In the genomic region with DNA sequence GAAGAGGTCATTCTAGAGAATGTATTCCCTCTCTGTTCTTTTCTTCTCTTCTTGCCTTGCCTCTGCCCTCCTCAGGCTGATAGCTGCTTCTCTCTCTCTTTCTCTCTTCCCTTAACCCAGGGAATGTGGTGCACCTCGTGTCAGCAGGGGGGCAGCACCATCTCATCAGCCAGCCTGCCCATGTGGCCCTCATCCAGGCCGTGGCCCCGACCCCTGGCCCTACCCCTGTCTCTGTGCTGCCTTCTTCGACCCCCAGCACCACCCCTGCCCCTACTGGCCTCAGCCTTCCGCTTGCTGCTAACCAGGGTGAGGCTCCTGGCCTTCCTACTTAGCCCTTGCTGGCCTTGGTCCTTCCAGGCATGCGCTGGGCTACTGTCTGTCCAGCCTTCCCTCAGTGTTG, we compare ENCODE assay signal across 18 cellular contexts. TPM values are rescaled to one million over a fixed set of nuclear protein-coding genes. Genes with fewer than 3 reads are reported as not detected.
DNase-seq lines count a peak whose midpoint lies in the region; ATAC-seq and TF ChIP-seq lines count a peak whose summit lies in the region.
"Had no signal": no experiment of that assay in that cellular context is flagged by ENCODE, and none has a peak within 500 bp of the region (broad histone marks: within the 10 kb centered on the region; RNA-seq: fewer than 3 reads in every experiment).

No MANE protein-coding gene starts in this region.

- peaks cover 82% of the 10 kb centered on the region for H3K36me3 ChIP-seq in CD4-positive, CD25-positive, alpha-beta regulatory T cell (ENCODE audit: control insufficient read depth, insufficient read depth, low read length)

- H3K27ac Mint-ChIP-seq in CD4-positive, CD25-positive, alpha-beta regulatory T cell, result peak overlapping the region in 2 of 3 donors; percentile 30 to 32
- H3K27ac Mint-ChIP-seq in activated B cell treated with CpG ODN at 0.5 μM for 24 hours, result peak overlapping the region; percentile 32
- no peak overlapping the region for H3K27ac Mint-ChIP-seq in activated CD4-positive, alpha-beta memory T cell treated with anti-CD3 and anti-CD28 coated beads for 36 hours
- H3K27ac Mint-ChIP-seq: B cell; T-helper 1 cell treated with Interleukin-12 subunit alpha and Interleukin-12 subunit beta and Interleukin-4 antibody, amounts not matched to agents 30 μg/mL and 1 μg/mL, for 36 hours had no signal

- H3K4me1 ChIP-seq in CD4-positive, CD25-positive, alpha-beta regulatory T cell (ENCODE audit: control insufficient read depth, insufficient read depth, low read length, poor library complexity, severe bottlenecking), result no peaks in the 10 kb centered on the region
- H3K4me1 ChIP-seq: body of pancreas, gastroesophageal sphincter, upper lobe of left lung had no signal

- no peak for ATAC-seq in CD4-positive, CD25-positive, alpha-beta regulatory T cell (ENCODE audit: low read depth in 2 of 2)
- no peak for ATAC-seq in activated B cell treated with CpG ODN at 0.5 μM for 24 hours (ENCODE audit: low read depth)
- no peak for ATAC-seq in GM21786 (IDR thresholded peaks at IDR 0.05; ENCODE audit: unreplicated experiment)
- ATAC-seq: body of pancreas; effector memory CD8-positive, alpha-beta T cell; gastroesophageal sphincter had no signal

- H3K4me3 Mint-ChIP-seq in CD4-positive, CD25-positive, alpha-beta regulatory T cell, result no peak overlapping the region
- no peak overlapping the region for H3K4me3 Mint-ChIP-seq in activated B cell treated with CpG ODN at 0.5 μM for 24 hours
- no peak overlapping the region for H3K4me3 Mint-ChIP-seq in activated CD4-positive, alpha-beta memory T cell treated with anti-CD3 and anti-CD28 coated beads for 36 hours
- H3K4me3 Mint-ChIP-seq: B cell; effector memory CD8-positive, alpha-beta T cell; T-helper 1 cell treated with Interleukin-12 subunit alpha and Interleukin-12 subunit beta and Interleukin-4 antibody, amounts not matched to agents 30 μg/mL and 1 μg/mL, for 36 hours had no signal

- CTCF ChIA-PET in activated B cell treated with CpG ODN at 0.5 μM for 24 hours (lab: Charles Lee), result no interaction called here
- CTCF ChIA-PET in activated CD4-positive, alpha-beta memory T cell treated with anti-CD3 and anti-CD28 coated beads for 36 hours (lab: Charles Lee), result no interaction called here

- no peaks in the 10 kb centered on the region for H3K9me3 ChIP-seq in CD4-positive, CD25-positive, alpha-beta regulatory T cell (ENCODE audit: control insufficient read depth in 2 of 2, low read length in 2 of 2)
- H3K9me3 ChIP-seq: body of pancreas, gastroesophageal sphincter, upper lobe of left lung had no signal

- peaks cover 52% of the 10 kb centered on the region for H3K36me3 Mint-ChIP-seq in CD4-positive, CD25-positive, alpha-beta regulatory T cell
- H3K36me3 Mint-ChIP-seq in activated B cell treated with CpG ODN at 0.5 μM for 24 hours (ENCODE audit: low read depth), result peaks cover 86% of the 10 kb centered on the region
- peaks cover 61% of the 10 kb centered on the region for H3K36me3 Mint-ChIP-seq in activated CD4-positive, alpha-beta memory T cell treated with anti-CD3 and anti-CD28 coated beads for 36 hours

- H3K9me3 Mint-ChIP-seq in CD4-positive, CD25-positive, alpha-beta regulatory T cell, result no peaks in the 10 kb centered on the region
- no peaks in the 10 kb centered on the region for H3K9me3 Mint-ChIP-seq in activated B cell treated with CpG ODN at 0.5 μM for 24 hours
- no peaks in the 10 kb centered on the region for H3K9me3 Mint-ChIP-seq in activated CD4-positive, alpha-beta memory T cell treated with anti-CD3 and anti-CD28 coated beads for 36 hours
- H3K9me3 Mint-ChIP-seq: effector memory CD8-positive, alpha-beta T cell; T-helper 1 cell treated with Interleukin-12 subunit alpha and Interleukin-12 subunit beta and Interleukin-4 antibody, amounts not matched to agents 30 μg/mL and 1 μg/mL, for 36 hours had no signal

- POLR2A ChIA-PET in activated B cell treated with CpG ODN at 0.5 μM for 24 hours (lab: Charles Lee), result no interaction called here
- POLR2A ChIA-PET in activated CD4-positive, alpha-beta memory T cell treated with anti-CD3 and anti-CD28 coated beads for 36 hours (lab: Charles Lee), result no interaction called here

- peak; percentile 32 for TF ChIP-seq CTCF in GM13977 (IDR thresholded peaks at IDR 0.05; ENCODE audit: extremely low read depth, insufficient read depth, missing control alignments)
- TF ChIP-seq CTCF in activated B cell treated with CpG ODN at 0.5 μM for 24 hours (IDR thresholded peaks at IDR 0.05), result no peak

- H3K4me3 ChIP-seq in CD4-positive, CD25-positive, alpha-beta regulatory T cell (ENCODE audit: low read depth, low read length), result no peak overlapping the region
- H3K4me3 ChIP-seq: body of pancreas, gastroesophageal sphincter, upper lobe of left lung had no signal

- DNase-seq in CD4-positive, CD25-positive, alpha-beta regulatory T cell, result no peak
- DNase-seq in GM13977 (ENCODE audit: low spot score) (no peak), activated B cell treated with CpG ODN at 0.5 μM for 24 hours (no peak), mesenteric fat pad (ENCODE audit: low spot score) (peak; percentile 64), NCI-H1417 (lab: John Stamatoyannopoulos, UW) (no peak), NCI-H2029 (lab: John Stamatoyannopoulos, UW) (no peak)
- no peak for DNase-seq in activated CD4-positive, alpha-beta memory T cell treated with anti-CD3 and anti-CD28 coated beads for 36 hours
- DNase-seq: activated CD4-positive, alpha-beta T cell treated with anti-CD3 and anti-CD28 coated beads, Interleukin-2, amount 50 U/mL, for 1 hour; body of pancreas; effector memory CD8-positive, alpha-beta T cell; NCI-H1694; NCI-H526; stimulated activated CD4-positive, alpha-beta T cell treated with anti-CD3 and anti-CD28 coated beads, Interleukin-2, amount 100 ng/mL, for 48 hours had no signal

- intact Hi-C loops in activated B cell treated with CpG ODN at 0.5 μM for 24 hours (cut with micrococcal nuclease), result no loop called here
- intact Hi-C loops in activated CD4-positive, alpha-beta memory T cell treated with anti-CD3 and anti-CD28 coated beads for 36 hours (cut with micrococcal nuclease), result no loop called here

- no peaks in the 10 kb centered on the region for H3K27me3 Mint-ChIP-seq in CD4-positive, CD25-positive, alpha-beta regulatory T cell
- H3K27me3 Mint-ChIP-seq in activated B cell treated with CpG ODN at 0.5 μM for 24 hours, result no peaks in the 10 kb centered on the region
- H3K27me3 Mint-ChIP-seq in activated CD4-positive, alpha-beta memory T cell treated with anti-CD3 and anti-CD28 coated beads for 36 hours, result no peaks in the 10 kb centered on the region
- H3K27me3 Mint-ChIP-seq: B cell; effector memory CD8-positive, alpha-beta T cell had no signal

- in situ Hi-C loops in GM13977 (cut with MboI; ENCODE audit: low pct_unique_long_range_greater_than_20kb, low sequenced_read_pairs, unreplicated experiment), result no loop called here

- peaks cover 3 to 14% (median 11%) of the 10 kb centered on the region in 4 donors for H3K4me1 Mint-ChIP-seq in CD4-positive, CD25-positive, alpha-beta regulatory T cell
- H3K4me1 Mint-ChIP-seq in activated B cell treated with CpG ODN at 0.5 μM for 24 hours, result peaks cover 18% of the 10 kb centered on the region
- peaks cover 2% of the 10 kb centered on the region for H3K4me1 Mint-ChIP-seq in activated CD4-positive, alpha-beta memory T cell treated with anti-CD3 and anti-CD28 coated beads for 36 hours (ENCODE audit: low read depth)

- no peaks in the 10 kb centered on the region for H3K27me3 ChIP-seq in CD4-positive, CD25-positive, alpha-beta regulatory T cell (ENCODE audit: control insufficient read depth, insufficient read depth, low read length)
- H3K27me3 ChIP-seq: body of pancreas, gastroesophageal sphincter, upper lobe of left lung had no signal

- no peak overlapping the region for H3K27ac ChIP-seq in CD4-positive, CD25-positive, alpha-beta regulatory T cell (ENCODE audit: insufficient read depth, low read length, poor library complexity, severe bottlenecking)
- H3K27ac ChIP-seq: body of pancreas, gastroesophageal sphincter, upper lobe of left lung had no signal

RNA-seq across cellular contexts. Expression of gene SRCAP, which starts 23.5 kb away (rescaled TPM):
- total RNA-seq in CD4-positive, CD25-positive, alpha-beta regulatory T cell, result 83.0 TPM
- polyA plus RNA-seq in CD4-positive, CD25-positive, alpha-beta regulatory T cell, result 10 to 100 TPM in 1 of 4 donors, 1 to 10 TPM in 3; 4.9 to 12.4 (median 7.5) TPM
- total RNA-seq in activated B cell treated with CpG ODN at 0.5 μM for 24 hours (109 and 123 TPM in 2 replicates), mesenteric fat pad (59.7 TPM)
- 10 to 100 TPM; 48.4 to 54.0 TPM for total RNA-seq in activated CD4-positive, alpha-beta memory T cell treated with anti-CD3 and anti-CD28 coated beads for 36 hours

RNA-seq across cellular contexts. Expression of gene PHKG2, which starts 25.8 kb away (rescaled TPM):
- total RNA-seq in CD4-positive, CD25-positive, alpha-beta regulatory T cell, result 43.9 TPM
- polyA plus RNA-seq in CD4-positive, CD25-positive, alpha-beta regulatory T cell, result 10 to 100 TPM; 39.5 to 48.5 (median 44.7) TPM
- total RNA-seq in activated B cell treated with CpG ODN at 0.5 μM for 24 hours (45.3 and 51.4 TPM in 2 replicates), mesenteric fat pad (20.8 TPM)
- 10 to 100 TPM; 24.1 to 27.9 TPM for total RNA-seq in activated CD4-positive, alpha-beta memory T cell treated with anti-CD3 and anti-CD28 coated beads for 36 hours

RNA-seq across cellular contexts. Expression of gene CFAP119, which starts 39.4 kb away (rescaled TPM):
- 1.8 TPM for total RNA-seq in CD4-positive, CD25-positive, alpha-beta regulatory T cell
- 1 to 10 TPM in 1 of 4 donors, under 1 TPM in 2, not detected in 1; 0.23 to 1.5 (median 0.59) TPM for polyA plus RNA-seq in CD4-positive, CD25-positive, alpha-beta regulatory T cell
- 6.2 and 8.8 TPM in 2 replicates for total RNA-seq in activated B cell treated with CpG ODN at 0.5 μM for 24 hours
- total RNA-seq in mesenteric fat pad, result 2.2 TPM
- total RNA-seq in activated CD4-positive, alpha-beta memory T cell treated with anti-CD3 and anti-CD28 coated beads for 36 hours, result 1 to 10 TPM; 3.8 to 4.9 TPM

RNA-seq across cellular contexts. Expression of gene RNF40, which starts 39.7 kb away (rescaled TPM):
- 66.2 TPM for total RNA-seq in CD4-positive, CD25-positive, alpha-beta regulatory T cell
- polyA plus RNA-seq in CD4-positive, CD25-positive, alpha-beta regulatory T cell, result 10 to 100 TPM; 19.0 to 26.9 (median 22.9) TPM
- total RNA-seq in activated B cell treated with CpG ODN at 0.5 μM for 24 hours (99.6 and 117 TPM in 2 replicates), mesenteric fat pad (97.5 TPM)
- 10 to 100 TPM; 70.9 to 72.8 TPM for total RNA-seq in activated CD4-positive, alpha-beta memory T cell treated with anti-CD3 and anti-CD28 coated beads for 36 hours
